ENCODE assay signal across 9 cellular contexts in genomic region chr5:119355244-119355635, GRCh38.
DNase-seq lines count a peak whose midpoint lies in the region; ATAC-seq and FAIRE-seq lines count a peak whose summit lies in the region.
"Had no signal": no experiment of that assay in that cellular context is flagged by ENCODE, and none has a peak within 500 bp of the region (broad histone marks: within the 10 kb centered on the region; RNA-seq: fewer than 3 reads in every experiment).

No MANE protein-coding gene starts in this region.

- peak overlapping the region; percentile 87 for H3K27ac Mint-ChIP-seq in activated naive CD4-positive, alpha-beta T cell treated with anti-CD3 and anti-CD28 coated beads, Interleukin-2, amount 50 U/mL, for 24 hours

- peak overlapping the region; percentile 75 for H3K4me3 ChIP-seq in HUES48 (ENCODE audit: low read depth, low read length)
- H3K4me3 ChIP-seq in iPS-20b (ENCODE audit: low read length): peak overlapping the region; percentile 77
- H3K4me3 ChIP-seq: K562 had no signal

- DNase-seq in stimulated activated CD4-positive, alpha-beta T cell treated with anti-CD3 and anti-CD28 coated beads, Interleukin-4, amount 100 ng/mL, for 4 hours: peak; percentile 45 to 50
- no peak for DNase-seq in C1 segment of cervical spinal cord (lab: John Stamatoyannopoulos, UW)
- no peak for DNase-seq in NOMO-1 treated with dmso at 0.1 percent for 144 hours (lab: John Stamatoyannopoulos, UW; ENCODE audit: unreplicated experiment)
- no peak for DNase-seq in RCC 7860 (ENCODE audit: low spot score)

- no peak for FAIRE-seq in RCC 7860 (lab: Jason Lieb, UNC)
- FAIRE-seq: K562 had no signal

- peak overlapping the region; percentile 97 for H3K4me3 Mint-ChIP-seq in activated naive CD4-positive, alpha-beta T cell treated with anti-CD3 and anti-CD28 coated beads, Interleukin-2, amount 50 U/mL, for 24 hours

- H3K27ac ChIP-seq in HUES48 (ENCODE audit: low read depth, low read length) (no peak overlapping the region), iPS-20b (ENCODE audit: low read length) (no peak overlapping the region)

- H3K27me3 ChIP-seq in HUES48 (ENCODE audit: control insufficient read depth, insufficient read depth, low read length) (peaks cover 22% of the 10 kb centered on the region), iPS-20b (ENCODE audit: insufficient read depth, low read length) (peaks cover 42% of the 10 kb centered on the region; the same call in 1 of the 2 replicates)

- H3K9me3 ChIP-seq in HUES48 (ENCODE audit: control insufficient read depth, insufficient read depth, low read length) (no peaks in the 10 kb centered on the region), iPS-20b (ENCODE audit: insufficient read depth, low read depth, low read length) (no peaks in the 10 kb centered on the region)

- peaks cover 48% of the 10 kb centered on the region for H3K36me3 Mint-ChIP-seq in activated naive CD4-positive, alpha-beta T cell treated with anti-CD3 and anti-CD28 coated beads, Interleukin-2, amount 50 U/mL, for 24 hours

- H3K4me1 ChIP-seq in HUES48 (ENCODE audit: control insufficient read depth, insufficient read depth, low read length): peaks cover 68% of the 10 kb centered on the region
- peaks cover 44% of the 10 kb centered on the region for H3K4me1 ChIP-seq in iPS-20b (ENCODE audit: insufficient read depth, low read length)

- no peaks in the 10 kb centered on the region for H3K27me3 Mint-ChIP-seq in activated naive CD4-positive, alpha-beta T cell treated with anti-CD3 and anti-CD28 coated beads, Interleukin-2, amount 50 U/mL, for 24 hours

- peaks cover 79% of the 10 kb centered on the region for H3K4me1 Mint-ChIP-seq in activated naive CD4-positive, alpha-beta T cell treated with anti-CD3 and anti-CD28 coated beads, Interleukin-2, amount 50 U/mL, for 24 hours

- H3K36me3 ChIP-seq in HUES48 (ENCODE audit: control insufficient read depth, insufficient read depth, low read length) (no peaks in the 10 kb centered on the region), iPS-20b (ENCODE audit: insufficient read depth, low read depth, low read length) (no peaks in the 10 kb centered on the region)

- no peaks in the 10 kb centered on the region for H3K9me3 Mint-ChIP-seq in activated naive CD4-positive, alpha-beta T cell treated with anti-CD3 and anti-CD28 coated beads, Interleukin-2, amount 50 U/mL, for 24 hours

- peak; percentile 35 for ATAC-seq in GM18868 (IDR thresholded peaks at IDR 0.05; ENCODE audit: unreplicated experiment)
- ATAC-seq: K562 had no signal

- H3K9ac ChIP-seq in HUES48 (ENCODE audit: low read depth, low read length) (peak overlapping the region; percentile 2; the same call in 1 of the 2 replicates), iPS-20b (ENCODE audit: low read depth, low read length) (peak overlapping the region; percentile 74; the same call in 1 of the 2 replicates)

Comparison
In these comparisons a context has a peak if more than half of its experiments do, and no peak if none do; other contexts are left out.
1. DNase-seq: peak in stimulated activated CD4-positive, alpha-beta T cell treated with anti-CD3 and anti-CD28 coated beads, Interleukin-4, amount 100 ng/mL, for 4 hours (2 of 2); none in C1 segment of cervical spinal cord (0 of 14), NOMO-1 treated with dmso at 0.1 percent for 144 hours (single experiment) and RCC 7860 (single experiment).